ENCODE assay signal across 8 cellular contexts in genomic region chr12:77325505-77325904, GRCh38.
A peak's percentile ranks its signal among the peaks of the same experiment; 100 is the strongest.
DNase-seq lines count a peak whose midpoint lies in the region; ATAC-seq and TF ChIP-seq lines count a peak whose summit lies in the region.

No MANE protein-coding gene starts in this region.

- no peak for ATAC-seq in naive thymus-derived CD4-positive, alpha-beta T cell
- no peak for ATAC-seq in GM18858 (IDR thresholded peaks at IDR 0.05; ENCODE audit: unreplicated experiment)

- peaks cover 0 to 10% (median 0%) of the 10 kb centered on the region in 11 donors for H3K9me3 Mint-ChIP-seq in naive thymus-derived CD4-positive, alpha-beta T cell

- peaks cover 0 to 6% (median 0%) of the 10 kb centered on the region in 5 donors for H3K36me3 Mint-ChIP-seq in naive thymus-derived CD4-positive, alpha-beta T cell

- H3K4me3 ChIP-seq in dorsolateral prefrontal cortex = peak overlapping the region; percentile 56 to 84 (median 73)
- H3K4me3 ChIP-seq in naive thymus-derived CD4-positive, alpha-beta T cell (ENCODE audit: low read length) = no peak overlapping the region

- H3K9me3 ChIP-seq in naive thymus-derived CD4-positive, alpha-beta T cell (ENCODE audit: control insufficient read depth in 2 of 3, low read length in 3 of 3) = no peaks in the 10 kb centered on the region

- H3K36me3 ChIP-seq in naive thymus-derived CD4-positive, alpha-beta T cell (ENCODE audit: control insufficient read depth in 2 of 3, insufficient read depth in 3 of 3, low read length in 3 of 3) = no peaks in the 10 kb centered on the region

- CTCF ChIA-PET in HEK293T (lab: Yijun Ruan, JAX) = interaction anchor here (0.8 kb wide), 2 partner anchors 557 to 1622 kb away, joined by 4 to 6 read pairs; no protein-coding TSS in a partner anchor
- CTCF ChIA-PET in naive thymus-derived CD4-positive, alpha-beta T cell (lab: Charles Lee) = no interaction called here

- H3K27ac Mint-ChIP-seq in naive thymus-derived CD4-positive, alpha-beta T cell = no peak overlapping the region

- TF ChIP-seq CTCF in dorsolateral prefrontal cortex (IDR thresholded peaks at IDR 0.05 in 54 of 56, conservative IDR thresholded peaks at IDR 0.05 in 2 of 56; ENCODE audit: low read depth in 1 of 56, partially characterized antibody in 56 of 56) = no peak

- H3K4me1 ChIP-seq in naive thymus-derived CD4-positive, alpha-beta T cell (ENCODE audit: control insufficient read depth in 2 of 2, insufficient read depth in 2 of 2, low read length in 2 of 2) = no peaks in the 10 kb centered on the region

- H3K4me3 Mint-ChIP-seq in naive thymus-derived CD4-positive, alpha-beta T cell = peak overlapping the region in 8 of 10 donors; percentile 17 to 83 (median 47)

- intact Hi-C loops in dorsolateral prefrontal cortex (cut with DNase I) = loop anchor here (10.0 kb wide), 2 partner anchors 71 to 261 kb away; partner anchors contain the start of gene E2F7 (in 1 of the 2)
- intact Hi-C loops in naive thymus-derived CD4-positive, alpha-beta T cell (cut with micrococcal nuclease) = loop anchor here in 1 of 2 donors (10.0 kb wide), 1 partner anchor 261 kb away; the partner anchor contains the start of gene E2F7

- peaks cover 0 to 21% (median 13%) of the 10 kb centered on the region in 7 donors for H3K4me1 Mint-ChIP-seq in naive thymus-derived CD4-positive, alpha-beta T cell

- H3K27me3 Mint-ChIP-seq in naive thymus-derived CD4-positive, alpha-beta T cell = peaks cover 48 to 74% (median 58%) of the 10 kb centered on the region in 5 donors

- H3K27ac ChIP-seq in dorsolateral prefrontal cortex = peak overlapping the region in 51 of 59 donors; percentile 12 to 92 (median 82)
- H3K27ac ChIP-seq in naive thymus-derived CD4-positive, alpha-beta T cell (ENCODE audit: low read depth, low read length) = no peak overlapping the region

- POLR2A ChIA-PET in HEK293T (lab: Yijun Ruan, JAX) = no interaction called here
- POLR2A ChIA-PET in naive thymus-derived CD4-positive, alpha-beta T cell (lab: Charles Lee) = no interaction called here

- DNase-seq in AG08396 (ENCODE audit: low spot score) (peak; percentile 26), HEK293T (ENCODE audit: extremely low spot score) (peak; percentile 21), dorsolateral prefrontal cortex (peak in 7 of 10 donors; percentile 30 to 63 (median 43)), DMS153 (lab: John Stamatoyannopoulos, UW) (no peak), NCI-H1436 (lab: John Stamatoyannopoulos, UW) (no peak)
- no peak for DNase-seq in naive thymus-derived CD4-positive, alpha-beta T cell
- no peak for DNase-seq in NK-92 treated with Interleukin-12 subunit alpha and Interleukin-12 subunit beta, amount 100 ng/mL, for 24 hours (lab: John Stamatoyannopoulos, UW)

- no peaks in the 10 kb centered on the region for H3K27me3 ChIP-seq in dorsolateral prefrontal cortex
- peaks cover 0 to 5% of the 10 kb centered on the region in 2 donors for H3K27me3 ChIP-seq in naive thymus-derived CD4-positive, alpha-beta T cell (ENCODE audit: control insufficient read depth in 2 of 2, insufficient read depth in 2 of 2, low read length in 2 of 2)

TF ChIP-seq in HEK293T, 16 proteins besides CTCF, POLR2A, EP300 and RAD21:
- TF ChIP-seq TARDBP (IDR thresholded peaks at IDR 0.05) (no peak), FOXA1 (IDR thresholded peaks at IDR 0.05) (no peak), ARNT (IDR thresholded peaks at IDR 0.05) (no peak), LEF1 (IDR thresholded peaks at IDR 0.05; ENCODE audit: borderline replicate concordance) (no peak), ZNF384 (IDR thresholded peaks at IDR 0.05) (no peak), CTBP1 (IDR thresholded peaks at IDR 0.05; ENCODE audit: borderline replicate concordance) (no peak), ELF4 (IDR thresholded peaks at IDR 0.05) (no peak), FOXK2 (IDR thresholded peaks at IDR 0.05) (no peak), BHLHE40 (IDR thresholded peaks at IDR 0.05; ENCODE audit: borderline replicate concordance) (no peak), SUZ12 (IDR thresholded peaks at IDR 0.05) (no peak), HDGF (IDR thresholded peaks at IDR 0.05; ENCODE audit: borderline replicate concordance) (no peak)

Comparison
In these comparisons a context has a peak if more than half of its experiments do, and no peak if none do; other contexts are left out.
1. DNase-seq: peak in AG08396 (single experiment), HEK293T (single experiment) and dorsolateral prefrontal cortex (7 of 10); none in naive thymus-derived CD4-positive, alpha-beta T cell (0 of 9), DMS153 (single experiment), NCI-H1436 (single experiment) and NK-92 treated with Interleukin-12 subunit alpha and Interleukin-12 subunit beta, amount 100 ng/mL, for 24 hours (single experiment).